ENCODE assay signal across 24 cellular contexts in genomic region chr2:165348441-165348840, GRCh38.
"Had no signal": no experiment of that assay in that cellular context is flagged by ENCODE, and none has a peak within 500 bp of the region (broad histone marks: within the 10 kb centered on the region; RNA-seq: fewer than 3 reads in every experiment).

No MANE protein-coding gene starts in this region.

- H3K36me3 ChIP-seq: esophagus muscularis mucosa, gastroesophageal sphincter, tibial nerve had no signal

- H2AFZ ChIP-seq: parathyroid adenoma had no signal

- H3K9ac ChIP-seq: parathyroid adenoma had no signal

- H3K27ac ChIP-seq: esophagus muscularis mucosa, gastroesophageal sphincter, parathyroid adenoma, tibial nerve had no signal

- H3K79me2 ChIP-seq: parathyroid adenoma had no signal

- FAIRE-seq: kidney had no signal

- H3K4me1 ChIP-seq: esophagus muscularis mucosa, gastroesophageal sphincter, parathyroid adenoma, tibial nerve had no signal

- H3K9me3 ChIP-seq: esophagus muscularis mucosa, tibial nerve had no signal

- DNase-seq: activated CD4-positive, alpha-beta T cell treated with anti-CD3 and anti-CD28 coated beads for 36 hours; activated CD4-positive, CD25-positive, alpha-beta regulatory T cell; activated CD8-positive, alpha-beta memory T cell treated with anti-CD3 and anti-CD28 coated beads, Interleukin-2, amount 10 ng/mL, durations not matched to agents 7 days and 5 days; activated CD8-positive, alpha-beta T cell treated with anti-CD3 and anti-CD28 coated beads, Interleukin-2, amount 10 ng/mL, durations not matched to agents 7 days and 5 days; activated naive CD8-positive, alpha-beta T cell treated with anti-CD3 and anti-CD28 coated beads, Interleukin-2, amount 50 U/mL, for 24 hours; activated T-cell treated with anti-CD3 and anti-CD28 coated beads, Interleukin-2, amount 50 U/mL, for 48 hours; amygdala; caudate nucleus; endodermal cell; head of caudate nucleus; hypothalamus; immature natural killer cell; kidney; left colon; naive thymus-derived CD8-positive, alpha-beta T cell; occipital lobe; right cardiac atrium; stimulated activated CD4-positive, alpha-beta T cell treated with anti-CD3 and anti-CD28 coated beads, Interleukin-15, amount 100 ng/mL, for 24 hours; stimulated activated CD4-positive, alpha-beta T cell treated with anti-CD3 and anti-CD28 coated beads, Interleukin-2, amount 100 ng/mL, for 24 hours; stimulated activated naive CD4-positive, alpha-beta T cell treated with Interleukin-2 at 50 U/mL for 16 hours had no signal

- ATAC-seq: activated CD4-positive, alpha-beta T cell treated with anti-CD3 and anti-CD28 coated beads for 36 hours; activated CD8-positive, alpha-beta memory T cell treated with anti-CD3 and anti-CD28 coated beads, Interleukin-2, amount 10 ng/mL, durations not matched to agents 7 days and 5 days; activated CD8-positive, alpha-beta T cell treated with anti-CD3 and anti-CD28 coated beads, Interleukin-2, amount 10 ng/mL, durations not matched to agents 7 days and 5 days; activated naive CD8-positive, alpha-beta T cell treated with anti-CD3 and anti-CD28 coated beads, Interleukin-2, amount 50 U/mL, for 24 hours; gastroesophageal sphincter; left colon; naive thymus-derived CD8-positive, alpha-beta T cell; right cardiac atrium had no signal

- H3K4me3 ChIP-seq: esophagus muscularis mucosa, gastroesophageal sphincter, tibial nerve had no signal

- H3K27me3 ChIP-seq: esophagus muscularis mucosa, gastroesophageal sphincter, tibial nerve had no signal
